8 cellular contexts compared by ENCODE assay signal in genomic region chr12:108305520-108305919, GRCh38. TPM values are rescaled to one million over a fixed set of nuclear protein-coding genes. Genes with fewer than 3 reads are reported as not detected.
DNase-seq lines count a peak whose midpoint lies in the region; ATAC-seq and TF ChIP-seq lines count a peak whose summit lies in the region.

No MANE protein-coding gene starts in this region.

- no peak overlapping the region for H3K14ac ChIP-seq in neuronal stem cell (ENCODE audit: low read length)

- H3K27ac ChIP-seq in PC-3 (ENCODE audit: low read length): no peak overlapping the region
- H3K27ac ChIP-seq in neuronal stem cell (replicated peaks; ENCODE audit: low read length): no peak overlapping the region

- ATAC-seq in PC-3 (peak; percentile 52), GM18909 (IDR thresholded peaks at IDR 0.05; ENCODE audit: poor library complexity, unreplicated experiment) (no peak), HG02885 (IDR thresholded peaks at IDR 0.05; ENCODE audit: poor library complexity, unreplicated experiment) (no peak)

- H3K4me1 ChIP-seq in PC-3 (ENCODE audit: insufficient read depth, low read length): peaks cover 8% of the 10 kb centered on the region; the same call in 1 of the 2 replicates
- H3K4me1 ChIP-seq in neuronal stem cell (ENCODE audit: control insufficient read depth in 2 of 2, insufficient read depth in 1 of 2, low read depth in 1 of 2, low read length in 2 of 2): peaks cover 19 to 27% of the 10 kb centered on the region in 2 donors

- DNase-seq in AG20443 (ENCODE audit: low spot score) (peak; percentile 93), PC-3 (peak; percentile 43), fibroblast of gingiva (ENCODE audit: low read depth) (peak; percentile 93), neuronal stem cell (ENCODE audit: low spot score) (no peak), iPS-NIHi11 (ENCODE audit: low spot score) (no peak)
- DNase-seq in effector CD4-positive, alpha-beta T cell: no peak

- no peaks in the 10 kb centered on the region for H3K9me3 ChIP-seq in PC-3 (ENCODE audit: low read length)
- no peaks in the 10 kb centered on the region for H3K9me3 ChIP-seq in neuronal stem cell (replicated peaks in 1 of 2; ENCODE audit: control insufficient read depth in 2 of 2, insufficient read depth in 1 of 2, low read depth in 1 of 2, low read length in 2 of 2)

- no peaks in the 10 kb centered on the region for H3K9me2 ChIP-seq in PC-3 (replicated peaks; ENCODE audit: low read length)

- CTCF ChIA-PET in PC-3 (lab: Charles Lee): no interaction called here

- no peak overlapping the region for H3K23ac ChIP-seq in neuronal stem cell (ENCODE audit: low read depth, low read length, poor library complexity)

- no CpG with 5 or more reads among the region's 9 CpGs for WGBS in neuronal stem cell (ENCODE audit: extremely low coverage in 2 of 2, insufficient read length in 2 of 2, insufficient replicate concordance in 1 of 2), 2 donors

- H3K79me2 ChIP-seq in PC-3 (ENCODE audit: low read length): no peaks in the 10 kb centered on the region

- TF ChIP-seq CTCF in PC-3 (conservative IDR thresholded peaks at IDR 0.05; ENCODE audit: low read depth, low read length): no peak

- no peak overlapping the region for H2AFZ ChIP-seq in PC-3 (ENCODE audit: low read length)
- no peak overlapping the region for H2AFZ ChIP-seq in neuronal stem cell (ENCODE audit: low read length)

- H4K8ac ChIP-seq in neuronal stem cell (ENCODE audit: low read depth, low read length): no peak overlapping the region

- intact Hi-C loops in PC-3 (cut with micrococcal nuclease): no loop called here

- no peak overlapping the region for H4K91ac ChIP-seq in neuronal stem cell (ENCODE audit: low read depth, low read length, poor library complexity)

- BruUV-seq in PC-3 (replicated peaks; lab: Mats Ljungman, UMichigan): no TSS peak

- H3K9ac ChIP-seq in PC-3 (ENCODE audit: low read length) (no peak overlapping the region), neuronal stem cell (ENCODE audit: low read depth, low read length, poor library complexity) (no peak overlapping the region)

- H3K79me1 ChIP-seq in neuronal stem cell (ENCODE audit: low read depth, low read length): no peaks in the 10 kb centered on the region

- no peaks in the 10 kb centered on the region for H3K36me3 ChIP-seq in PC-3 (ENCODE audit: low read depth, low read length)
- no peaks in the 10 kb centered on the region for H3K36me3 ChIP-seq in neuronal stem cell (replicated peaks in 1 of 2; ENCODE audit: control insufficient read depth in 2 of 2, insufficient read depth in 2 of 2, low read length in 2 of 2)

- H3K4me3 ChIP-seq in PC-3 (ENCODE audit: low read length) (no peak overlapping the region), neuronal stem cell (ENCODE audit: low read length in 2 of 2) (no peak overlapping the region)

- no peak overlapping the region for H2BK120ac ChIP-seq in neuronal stem cell (ENCODE audit: low read depth, low read length)

- H2AK5ac ChIP-seq in neuronal stem cell (ENCODE audit: low read depth, low read length): no peak overlapping the region

- peak overlapping the region; percentile 17 for H2BK15ac ChIP-seq in neuronal stem cell (ENCODE audit: low read length)

- no peaks in the 10 kb centered on the region for H3F3A ChIP-seq in PC-3 (ENCODE audit: low read length, unreplicated experiment)

- H4K20me1 ChIP-seq in PC-3 (ENCODE audit: low read length): no peaks in the 10 kb centered on the region

- POLR2A ChIA-PET in PC-3 (lab: Charles Lee; ENCODE audit: unreplicated experiment): no interaction called here

- H3K18ac ChIP-seq in neuronal stem cell (ENCODE audit: low read length): peak overlapping the region; percentile 31

- H3K27me3 ChIP-seq in PC-3 (ENCODE audit: low read length) (peaks cover 53% of the 10 kb centered on the region), neuronal stem cell (ENCODE audit: control insufficient read depth in 3 of 3, insufficient read depth in 3 of 3, low read depth in 1 of 3, low read length in 3 of 3) (peaks cover 0 to 12% (median 0%) of the 10 kb centered on the region in 3 experiments)

- H3K4me2 ChIP-seq in PC-3 (ENCODE audit: low read length) (peak overlapping the region; percentile 3; the same call in 1 of the 2 replicates), neuronal stem cell (ENCODE audit: insufficient read depth, low read length, poor library complexity, severe bottlenecking) (no peak overlapping the region)

- no peak overlapping the region for H3K4ac ChIP-seq in neuronal stem cell (ENCODE audit: low read length)

- no peak overlapping the region for H2BK5ac ChIP-seq in neuronal stem cell (ENCODE audit: low read length)

- no peak overlapping the region for H2BK12ac ChIP-seq in neuronal stem cell (ENCODE audit: low read length)

RNA-seq across cellular contexts. Expression of gene CMKLR1, which starts 33.6 kb away (rescaled TPM):
- total RNA-seq in PC-3 (2014; rRNA removed): not detected in 2 replicates
- polyA plus RNA-seq in neuronal stem cell (2013, experiment 1 of 2): 0.03 TPM
- 0.04 TPM for polyA plus RNA-seq in neuronal stem cell (2013, experiment 2 of 2)

Comparison
In these comparisons a context has a peak if more than half of its experiments do, and no peak if none do; other contexts are left out.
1. DNase-seq: peak in AG20443 (single experiment), PC-3 (single experiment) and fibroblast of gingiva (single experiment); none in neuronal stem cell (single experiment), effector CD4-positive, alpha-beta T cell (single experiment) and iPS-NIHi11 (single experiment).